ENCODE assay signal across 8 cellular contexts in genomic region chrX:16892504-16893362, GRCh38. TPM values are rescaled to one million over a fixed set of nuclear protein-coding genes. Genes with fewer than 3 reads are reported as not detected.
DNase-seq lines count a peak whose midpoint lies in the region; ATAC-seq and TF ChIP-seq lines count a peak whose summit lies in the region.

No MANE protein-coding gene starts in this region.

- no peak for TF ChIP-seq POLR2A in gastroesophageal sphincter (IDR thresholded peaks at IDR 0.05)

- peak; percentile 82 for TF ChIP-seq CTCF in RWPE2 (IDR thresholded peaks at IDR 0.05; ENCODE audit: poor library complexity, severe bottlenecking)
- TF ChIP-seq CTCF in gastroesophageal sphincter (IDR thresholded peaks at IDR 0.05): peak; percentile 31 to 85 (median 54)
- no peak for TF ChIP-seq CTCF in omental fat pad (IDR thresholded peaks at IDR 0.05)

- TF ChIP-seq EP300 in gastroesophageal sphincter (IDR thresholded peaks at IDR 0.05): no peak

- H3K4me3 ChIP-seq in RWPE2 (ENCODE audit: severe bottlenecking): no peak overlapping the region
- no peak overlapping the region for H3K4me3 ChIP-seq in gastroesophageal sphincter

- H3K27ac ChIP-seq in RWPE2 (ENCODE audit: poor library complexity, severe bottlenecking) (no peak overlapping the region), gastroesophageal sphincter (no peak overlapping the region)

- DNase-seq in DMS153 (lab: John Stamatoyannopoulos, UW) (peak; percentile 30), NAMALWA (ENCODE audit: low spot score) (peak; percentile 84), RWPE2 (ENCODE audit: low spot score) (no peak), omental fat pad (ENCODE audit: low spot score) (no peak)
- peak in 3 of 4 experiments; percentile 1 to 38 (median 2) for DNase-seq in activated naive CD4-positive, alpha-beta T cell (lab: John Stamatoyannopoulos, UW)

- WGBS in gastroesophageal sphincter (ENCODE audit: low coverage in 1 of 2), 2 donors: 10% methylated on average over 7 to 9 of the region's 9 CpGs

- H3K4me1 ChIP-seq in RWPE2 (ENCODE audit: insufficient read depth, poor library complexity, severe bottlenecking) (no peaks in the 10 kb centered on the region), gastroesophageal sphincter (no peaks in the 10 kb centered on the region)

- H3K9me3 ChIP-seq in RWPE2 (ENCODE audit: severe bottlenecking) (no peaks in the 10 kb centered on the region), gastroesophageal sphincter (no peaks in the 10 kb centered on the region)

- H3K27me3 ChIP-seq in RWPE2 (ENCODE audit: insufficient read depth, poor library complexity, severe bottlenecking) (no peaks in the 10 kb centered on the region), gastroesophageal sphincter (no peaks in the 10 kb centered on the region)

- H3K36me3 ChIP-seq in RWPE2 (ENCODE audit: low read depth): no peaks in the 10 kb centered on the region
- no peaks in the 10 kb centered on the region for H3K36me3 ChIP-seq in gastroesophageal sphincter

- ATAC-seq in GM21825 (IDR thresholded peaks at IDR 0.05; ENCODE audit: unreplicated experiment): peak; percentile 80
- ATAC-seq in RWPE2 (ENCODE audit: low read depth): peak; percentile 52; the same call in 2 of the 3 replicates
- peak; percentile 64 for ATAC-seq in gastroesophageal sphincter
- peak; percentile 87 for ATAC-seq in omental fat pad (ENCODE audit: low FRiP score)
- no peak for ATAC-seq in HG03565 (IDR thresholded peaks at IDR 0.05; ENCODE audit: unreplicated experiment)

RNA-seq across cellular contexts. Expression of gene RBBP7, which starts 22.6 kb away (rescaled TPM):
- total RNA-seq in gastroesophageal sphincter (100 to 1,000 TPM; 112 to 233 (median 119) TPM), omental fat pad (10 to 100 TPM; 57.4 to 74.3 (median 70.9) TPM)

RNA-seq across cellular contexts. Expression of gene REPS2, which starts 53.7 kb away (rescaled TPM):
- total RNA-seq in gastroesophageal sphincter: 10 to 100 TPM; 19.8 to 39.8 (median 24.9) TPM
- total RNA-seq in omental fat pad: 10 to 100 TPM in 1 of 4 donors, 1 to 10 TPM in 3; 4.0 to 12.6 (median 5.0) TPM

Comparison
In these comparisons a context has a peak if more than half of its experiments do, and no peak if none do; other contexts are left out.
1. DNase-seq: peak in DMS153 (single experiment), NAMALWA (single experiment) and activated naive CD4-positive, alpha-beta T cell (3 of 4); none in RWPE2 (single experiment) and omental fat pad (single experiment).
2. CTCF ChIP-seq: peak in RWPE2 (single experiment) and gastroesophageal sphincter (4 of 4); none in omental fat pad (0 of 3).